8 cellular contexts compared by ENCODE assay signal in genomic region chr4:54683616-54684346, GRCh38. TPM values are rescaled to one million over a fixed set of nuclear protein-coding genes. Genes with fewer than 3 reads are reported as not detected.
DNase-seq lines count a peak whose midpoint lies in the region; ATAC-seq and TF ChIP-seq lines count a peak whose summit lies in the region.

No MANE protein-coding gene starts in this region.

- H3K36me3 Mint-ChIP-seq in GM23338 (ENCODE audit: low read depth): 0 out of 3 replicates have a peak, but pooled peaks cover 3% of the 10 kb centered on the region
- no peaks in the 10 kb centered on the region for H3K36me3 Mint-ChIP-seq in activated T-helper 17 cell treated with anti-CD3 and anti-CD28 coated beads, Interleukin-2, amount 50 U/mL, for 72 hours (ENCODE audit: low read depth)

- no TSS peak for BruUV-seq in OCI-LY7 (replicated peaks; lab: Mats Ljungman, UMichigan)

- no peak overlapping the region for H3K27ac ChIP-seq in GM23338 (ENCODE audit: low read depth)
- H3K27ac ChIP-seq in OCI-LY7 (ENCODE audit: low read depth, low read length, poor library complexity, severe bottlenecking): no peak overlapping the region
- H3K27ac ChIP-seq in stomach: no peak overlapping the region
- H3K27ac ChIP-seq in psoas muscle: no peak overlapping the region

- H3K79me2 ChIP-seq in GM23338 (replicated peaks; ENCODE audit: insufficient read depth) (peaks cover 45% of the 10 kb centered on the region), OCI-LY7 (ENCODE audit: insufficient read depth, low read depth, low read length) (no peaks in the 10 kb centered on the region)

- 73 to 79% (median 78%) methylated on average over 8 of the region's 8 CpGs for WGBS in stomach, 5 donors
- WGBS in psoas muscle, 3 donors: 87 to 90% (median 90%) methylated on average over 8 of the region's 8 CpGs

- H3K4me3 ChIP-seq in GM23338 (no peak overlapping the region), OCI-LY7 (ENCODE audit: low read depth, low read length, poor library complexity, severe bottlenecking) (no peak overlapping the region), stomach (no peak overlapping the region), psoas muscle (no peak overlapping the region)

- no peaks in the 10 kb centered on the region for H3K9me2 ChIP-seq in GM23338 (ENCODE audit: insufficient read depth)
- no peaks in the 10 kb centered on the region for H3K9me2 ChIP-seq in OCI-LY7 (ENCODE audit: insufficient read depth, low read length)

- ATAC-seq in GM23338 (peak; percentile 62), psoas muscle (no peak), GM21390 (IDR thresholded peaks at IDR 0.05; ENCODE audit: unreplicated experiment) (no peak)
- ATAC-seq in activated T-helper 17 cell treated with anti-CD3 and anti-CD28 coated beads, Interleukin-2, amount 50 U/mL, for 72 hours (replicated peaks): peak; percentile 64

- intact Hi-C loops in OCI-LY7 (cut with micrococcal nuclease; ENCODE audit: unreplicated experiment) (loop anchor here (2.0 kb wide), 1 partner anchor 277 kb away; no protein-coding TSS in a partner anchor), stomach (cut with DNase I; ENCODE audit: low total_unique reads) (no loop called here), psoas muscle (cut with DNase I) (no loop called here)

- H3K4me2 ChIP-seq in GM23338: no peak overlapping the region
- no peak overlapping the region for H3K4me2 ChIP-seq in OCI-LY7 (ENCODE audit: low read length)

- no peak for TF ChIP-seq POLR2A in stomach (IDR thresholded peaks at IDR 0.05)

- H3K36me3 ChIP-seq in GM23338 (ENCODE audit: insufficient read depth): no peaks in the 10 kb centered on the region
- no peaks in the 10 kb centered on the region for H3K36me3 ChIP-seq in OCI-LY7 (ENCODE audit: insufficient read depth, low read length)
- H3K36me3 ChIP-seq in stomach: no peaks in the 10 kb centered on the region
- H3K36me3 ChIP-seq in psoas muscle (ENCODE audit: insufficient read depth in 1 of 2, low read depth in 1 of 2): no peaks in the 10 kb centered on the region

- POLR2A ChIA-PET in OCI-LY7 (lab: Charles Lee): no interaction called here

- H4K20me1 ChIP-seq in GM23338 (replicated peaks; ENCODE audit: insufficient read depth) (0 out of 2 replicates have a peak, but pooled peaks cover under 1% of the 10 kb centered on the region), OCI-LY7 (ENCODE audit: insufficient read depth, low read length) (no peaks in the 10 kb centered on the region)

- no peak overlapping the region for H2AFZ ChIP-seq in GM23338
- H2AFZ ChIP-seq in OCI-LY7 (ENCODE audit: low read length): no peak overlapping the region

- H3K4me1 Mint-ChIP-seq in GM23338: peaks cover 11% of the 10 kb centered on the region
- H3K4me1 Mint-ChIP-seq in activated T-helper 17 cell treated with anti-CD3 and anti-CD28 coated beads, Interleukin-2, amount 50 U/mL, for 72 hours: peaks cover 14% of the 10 kb centered on the region

- no peak overlapping the region for H3K27ac Mint-ChIP-seq in GM23338
- peak overlapping the region; percentile 61 for H3K27ac Mint-ChIP-seq in activated T-helper 17 cell treated with anti-CD3 and anti-CD28 coated beads, Interleukin-2, amount 50 U/mL, for 72 hours

- DNase-seq in COLO829 (ENCODE audit: low spot score) (peak; percentile 20), GM23338 (ENCODE audit: low spot score) (peak; percentile 56), OCI-LY7 (ENCODE audit: low spot score) (peak; percentile 37), kidney tubule cell (ENCODE audit: low spot score) (peak; percentile 22), stomach (peak; percentile 46), psoas muscle (no peak)

- H3F3A ChIP-seq in GM23338 (replicated peaks; ENCODE audit: low read depth): no peaks in the 10 kb centered on the region

- TF ChIP-seq CTCF in GM23338 (conservative IDR thresholded peaks at IDR 0.05; ENCODE audit: low read depth in 2 of 2): peak; percentile 61 to 63
- peak; percentile 76 for TF ChIP-seq CTCF in OCI-LY7 (conservative IDR thresholded peaks at IDR 0.05; ENCODE audit: low read length)
- TF ChIP-seq CTCF in stomach (IDR thresholded peaks at IDR 0.05): peak in 3 of 7 experiments; percentile 5 to 38 (median 18)
- no peak for TF ChIP-seq CTCF in psoas muscle (IDR thresholded peaks at IDR 0.05)

- peaks cover 12% of the 10 kb centered on the region for H3K4me1 ChIP-seq in GM23338 (ENCODE audit: insufficient read depth)
- no peaks in the 10 kb centered on the region for H3K4me1 ChIP-seq in OCI-LY7 (ENCODE audit: insufficient read depth, low read length, poor library complexity, severe bottlenecking)
- H3K4me1 ChIP-seq in stomach: no peaks in the 10 kb centered on the region
- no peaks in the 10 kb centered on the region for H3K4me1 ChIP-seq in psoas muscle

- H3K4me3 Mint-ChIP-seq in GM23338: no peak overlapping the region
- peak overlapping the region; percentile 49 for H3K4me3 Mint-ChIP-seq in activated T-helper 17 cell treated with anti-CD3 and anti-CD28 coated beads, Interleukin-2, amount 50 U/mL, for 72 hours

- no peaks in the 10 kb centered on the region for H3K9me3 Mint-ChIP-seq in GM23338
- H3K9me3 Mint-ChIP-seq in activated T-helper 17 cell treated with anti-CD3 and anti-CD28 coated beads, Interleukin-2, amount 50 U/mL, for 72 hours: no peaks in the 10 kb centered on the region

- peaks cover 4% of the 10 kb centered on the region for H3K27me3 Mint-ChIP-seq in GM23338 (ENCODE audit: insufficient read depth, low read depth, poor library complexity)
- no peaks in the 10 kb centered on the region for H3K27me3 Mint-ChIP-seq in activated T-helper 17 cell treated with anti-CD3 and anti-CD28 coated beads, Interleukin-2, amount 50 U/mL, for 72 hours

- CTCF ChIA-PET in OCI-LY7 (lab: Charles Lee; ENCODE audit: unreplicated experiment): no interaction called here

- no peaks in the 10 kb centered on the region for H3K27me3 ChIP-seq in GM23338 (ENCODE audit: insufficient read depth)
- no peaks in the 10 kb centered on the region for H3K27me3 ChIP-seq in stomach
- H3K27me3 ChIP-seq in psoas muscle (ENCODE audit: insufficient read depth in 3 of 3, low read length in 2 of 3): no peaks in the 10 kb centered on the region

- TF ChIP-seq EP300 in stomach (IDR thresholded peaks at IDR 0.05): no peak

- H3K9me3 ChIP-seq in OCI-LY7 (ENCODE audit: low read length): no peaks in the 10 kb centered on the region
- H3K9me3 ChIP-seq in stomach: no peaks in the 10 kb centered on the region
- no peaks in the 10 kb centered on the region for H3K9me3 ChIP-seq in psoas muscle

TF ChIP-seq in GM23338, 12 proteins besides CTCF, POLR2A, EP300 and RAD21 (continues in another document):
- TF ChIP-seq REST (IDR thresholded peaks at IDR 0.05; ENCODE audit: unreplicated experiment) (no peak), STAT1 (IDR thresholded peaks at IDR 0.05; ENCODE audit: unreplicated experiment) (no peak), JUNB (IDR thresholded peaks at IDR 0.05; ENCODE audit: unreplicated experiment) (no peak), EZH2phosphoT487 (IDR thresholded peaks at IDR 0.05; ENCODE audit: unreplicated experiment) (no peak), POLR2AphosphoS5 (IDR thresholded peaks at IDR 0.05; ENCODE audit: low read depth) (no peak), EZH2 (IDR thresholded peaks at IDR 0.05; ENCODE audit: low read depth, unreplicated experiment) (no peak), CREB1 (CRISPR knock-in tag; IDR thresholded peaks at IDR 0.05; ENCODE audit: low read depth) (no peak)

RNA-seq across cellular contexts. Expression of gene KIT, which starts 26.0 kb away (rescaled TPM):
- 26.8 and 28.4 TPM in 2 replicates for total RNA-seq in GM23338 (2014; rRNA removed; shearing (Covaris generic))
- 8.7 and 9.0 TPM in 2 replicates for polyA plus RNA-seq in GM23338 (2016; fragmentation: Nextera tagmentation; extraction: Ambion mirVana)
- total RNA-seq in OCI-LY7 (2014; rRNA removed; shearing (Covaris generic)): not detected in 2 replicates
- total RNA-seq in OCI-LY7 (2022): not detected in 2 replicates
- 1 to 10 TPM in 1 of 2 donors, under 1 TPM in 1; 0.69 to 1.2 TPM for total RNA-seq in activated T-helper 17 cell treated with anti-CD3 and anti-CD28 coated beads, Interleukin-2, amount 50 U/mL, for 72 hours
- total RNA-seq in stomach: 10 to 100 TPM in 4 of 5 donors, 1 to 10 TPM in 1; 4.6 to 55.8 (median 34.8) TPM
- 1 to 10 TPM; 1.9 to 4.0 (median 3.8) TPM for polyA plus RNA-seq in stomach
- total RNA-seq in psoas muscle: 1 to 10 TPM in 3 of 4 donors, under 1 TPM in 1; 0.92 to 2.1 (median 1.7) TPM
- polyA plus RNA-seq in psoas muscle: under 1 TPM; 0.19 to 0.46 (median 0.35) TPM

Comparison
In these comparisons a context has a peak if more than half of its experiments do, and no peak if none do; other contexts are left out.
1. DNase-seq: peak in COLO829 (single experiment), GM23338 (single experiment), OCI-LY7 (single experiment), kidney tubule cell (single experiment) and stomach (single experiment); none in psoas muscle (0 of 2).
2. ATAC-seq: peak in GM23338 (single experiment) and activated T-helper 17 cell treated with anti-CD3 and anti-CD28 coated beads, Interleukin-2, amount 50 U/mL, for 72 hours (single experiment); none in psoas muscle (0 of 4) and GM21390 (single experiment).